In genomic region chr5:172326901-172327300, GRCh38 we compare ENCODE assay signal across 5 cellular contexts. TPM values are rescaled to one million over a fixed set of nuclear protein-coding genes. Genes with fewer than 3 reads are reported as not detected.
DNase-seq lines count a peak whose midpoint lies in the region; ATAC-seq, FAIRE-seq and TF ChIP-seq lines count a peak whose summit lies in the region.
"Not testable (repeated sequence)": the region's sequence is repeated elsewhere in the genome, so short reads cannot be mapped to it uniquely, and the experiment has no call there.

No MANE protein-coding gene starts in this region.

- ATAC-seq in RWPE2 (ENCODE audit: low read depth); K562; HepG2: not testable (repeated sequence)

- H3K9ac ChIP-seq in K562 (ENCODE audit: insufficient read depth in 1 of 2, low read depth in 2 of 2, low read length in 2 of 2); HepG2 (ENCODE audit: insufficient read depth, low read depth, low read length): not testable (repeated sequence)

- not testable (repeated sequence) for H3K9me1 ChIP-seq in K562 (ENCODE audit: control insufficient read depth, insufficient read depth, low read length)

- not testable (repeated sequence) for H3K4me1 ChIP-seq in RWPE2 (ENCODE audit: insufficient read depth, poor library complexity, severe bottlenecking); K562 (replicated peaks in 1 of 2; ENCODE audit: control insufficient read depth in 2 of 2, insufficient read depth in 2 of 2, low read length in 2 of 2); HepG2 (ENCODE audit: insufficient read depth, low read length)

- not testable (repeated sequence) for H2AFZ ChIP-seq in K562 (ENCODE audit: low read depth, low read length); HepG2 (ENCODE audit: low read length)

- not testable (repeated sequence) for H4K20me1 ChIP-seq in K562 (replicated peaks; ENCODE audit: control insufficient read depth, insufficient read depth, low read length); HepG2 (ENCODE audit: insufficient read depth, low read length)

- DNase-seq in RWPE2 (ENCODE audit: low spot score) (peak; percentile 12), cardiac septum (ENCODE audit: low spot score) (peak; percentile 58), posterior vena cava (ENCODE audit: low spot score) (peak; percentile 57)
- not testable (repeated sequence) for DNase-seq in K562 (ENCODE audit: extremely low read depth in 1 of 4, low spot score in 3 of 4); HepG2 (ENCODE audit: low spot score)

- not testable (repeated sequence) for FAIRE-seq in K562 (lab: Jason Lieb, UNC); HepG2 (lab: Jason Lieb, UNC)

- not testable (repeated sequence) for TF ChIP-seq RAD21 in K562 (CRISPR knock-in tag; conservative IDR thresholded peaks at IDR 0.05 in 1 of 2, IDR thresholded peaks at IDR 0.05 in 1 of 2); HepG2 (CRISPR knock-in tag; IDR thresholded peaks at IDR 0.05)

- CTCF ChIA-PET in K562 (lab: Yijun Ruan, JAX; ENCODE audit: low intra/inter-chr PET ratio); HepG2 (lab: Yijun Ruan, JAX; ENCODE audit: low intra/inter-chr PET ratio, low total read pairs): not testable (repeated sequence)

- WGBS in K562 (ENCODE audit: insufficient coverage, low coverage, missing lambda C conversion rate) = 4% methylated on average over 13 of the region's 13 CpGs
- WGBS in HepG2 (ENCODE audit: low lambda C conversion rate) = 84% methylated on average over 13 of the region's 13 CpGs

- intact Hi-C loops in K562 (cut with micrococcal nuclease); cardiac septum (cut with DNase I); posterior vena cava (cut with DNase I): not testable (repeated sequence)
- intact Hi-C loops in HepG2 (cut with micrococcal nuclease; ENCODE audit: unreplicated experiment) = loop anchor here (10.0 kb wide), 1 partner anchor 358 kb away; no protein-coding TSS in a partner anchor

- in situ Hi-C loops in K562 (cut with MboI); HepG2 (cut with HindIII; ENCODE audit: extremely low pct_ligation_motif_present, low pct_unique_long_range_greater_than_20kb): not testable (repeated sequence)

- H3K4me2 ChIP-seq in K562 (ENCODE audit: insufficient read depth, low read length); HepG2 (ENCODE audit: low read depth, low read length): not testable (repeated sequence)

- not testable (repeated sequence) for H3K79me2 ChIP-seq in K562 (ENCODE audit: control insufficient read depth, insufficient read depth, low read length); HepG2 (ENCODE audit: insufficient read depth, low read length)

- BruUV-seq in K562 (replicated peaks; lab: Mats Ljungman, UMichigan); HepG2 (replicated peaks; lab: Mats Ljungman, UMichigan): not testable (repeated sequence)

- POLR2A ChIA-PET in K562 (lab: Yijun Ruan, JAX); HepG2 (lab: Yijun Ruan, JAX): not testable (repeated sequence)

- not testable (repeated sequence) for H3K27ac ChIP-seq in RWPE2 (ENCODE audit: poor library complexity, severe bottlenecking); K562 (ENCODE audit: extremely low read depth, low read depth, low read length); HepG2 (ENCODE audit: extremely low read length, insufficient read depth, low read length)

- TF ChIP-seq CTCF in RWPE2 (IDR thresholded peaks at IDR 0.05; ENCODE audit: poor library complexity, severe bottlenecking); K562 (IDR thresholded peaks at IDR 0.05 in 2 of 3, conservative IDR thresholded peaks at IDR 0.05 in 1 of 3; ENCODE audit: insufficient read depth in 2 of 3, low read depth in 1 of 3, low read length in 3 of 3); HepG2 (CRISPR knock-in tag; IDR thresholded peaks at IDR 0.05): not testable (repeated sequence)

- not testable (repeated sequence) for H3K27me3 ChIP-seq in RWPE2 (ENCODE audit: insufficient read depth, poor library complexity, severe bottlenecking); HepG2 (ENCODE audit: control insufficient read depth in 1 of 2, insufficient read depth in 2 of 2, low read length in 2 of 2)
- H3K27me3 ChIP-seq in K562 (ENCODE audit: control insufficient read depth in 2 of 2, insufficient read depth in 2 of 2, low read length in 2 of 2) = peaks cover 14 to 37% of the 10 kb centered on the region in 2 experiments; a peak in 4 of 5 replicates

- H3K9me3 ChIP-seq in RWPE2 (ENCODE audit: severe bottlenecking); K562 (replicated peaks; ENCODE audit: control insufficient read depth, insufficient read depth, low read depth, low read length); HepG2 (ENCODE audit: low read length): not testable (repeated sequence)

- not testable (repeated sequence) for TF ChIP-seq POLR2A in K562 (conservative IDR thresholded peaks at IDR 0.05); HepG2 (IDR thresholded peaks at IDR 0.05; ENCODE audit: insufficient read depth in 1 of 2, low read depth in 2 of 2, low read length in 2 of 2)

- H3K36me3 ChIP-seq in RWPE2 (ENCODE audit: low read depth); K562 (ENCODE audit: control insufficient read depth, insufficient read depth, low read length); HepG2 (replicated peaks in 1 of 2; ENCODE audit: control insufficient read depth in 1 of 2, insufficient read depth in 2 of 2, low read length in 2 of 2): not testable (repeated sequence)

- TF ChIP-seq EP300 in K562 (IDR thresholded peaks at IDR 0.05; ENCODE audit: low read length); HepG2 (IDR thresholded peaks at IDR 0.05; ENCODE audit: low read depth in 2 of 2, low read length in 2 of 2); HepG2 (CRISPR knock-in tag; IDR thresholded peaks at IDR 0.05; ENCODE audit: borderline replicate concordance): not testable (repeated sequence)

- not testable (repeated sequence) for H3K4me3 ChIP-seq in RWPE2 (ENCODE audit: severe bottlenecking); K562; HepG2 (replicated peaks in 1 of 3; ENCODE audit: insufficient read depth in 1 of 3, low read depth in 2 of 3, low read length in 3 of 3)

TF ChIP-seq in HepG2, 621 proteins besides CTCF, POLR2A, EP300 and RAD21:
- 0 out of 2 replicates have a peak, but pooled peaks have one; percentile 35 for TF ChIP-seq ZKSCAN1 (IDR thresholded peaks at IDR 0.05; ENCODE audit: low read length)

RNA-seq across cellular contexts. Expression of gene UBTD2, which starts 43.3 kb away (rescaled TPM):
- total RNA-seq in K562 (2011; cell fraction: chromatin; rRNA removed; ENCODE audit: low replicate concordance) = 0.12 and 0.19 TPM in 2 replicates
- 0.13 TPM in 1 of 2 replicates, not detected in the other for total RNA-seq in K562 (2011; cell fraction: nucleolus; rRNA removed)
- total RNA-seq in K562 (2011; cell fraction: nucleoplasm; rRNA removed) = 0.15 TPM in 1 of 2 replicates, not detected in the other
- total RNA-seq in K562 (2014; rRNA removed) (0.08 and 0.23 TPM in 2 replicates), K562 (2014; rRNA removed; fragmentation: Illumina TruSeq; extraction: Trizol) (0.15 and 0.19 TPM in 2 replicates), K562 (2015; rRNA removed; fragmentation: Illumina TruSeq; extraction: Trizol) (0.07 and 0.08 TPM in 2 replicates), K562 (2021) (0.16 and 0.22 TPM in 2 replicates), cardiac septum (11.8 TPM), HepG2 (2016; rRNA removed; fragmentation: Illumina TruSeq; extraction: Trizol) (24.1 and 32.9 TPM in 2 replicates), posterior vena cava (10 to 100 TPM; 18.7 to 24.0 TPM)
- polyA plus RNA-seq in K562 (2011; rRNA removed) (0.23 and 0.46 TPM in 2 replicates), K562 (2014; fragmentation: Illumina TruSeq; extraction: Trizol) (0.12 and 0.18 TPM in 2 replicates), K562 (2014; fragmentation: Nextera tagmentation; extraction: Ambion mirVana) (under 1 TPM in 1 of 2 experiments, not detected in 1; 0.01 TPM), K562 (2014; rRNA removed) (0.03 and 0.18 TPM in 2 replicates), HepG2 (2011; rRNA removed) (13.6 and 15.2 TPM in 2 replicates)
- 0.03 and 0.22 TPM in 2 replicates for polyA plus RNA-seq in K562 (2011; cell fraction: cytosol; rRNA removed)
- polyA plus RNA-seq in K562 (2011; cell fraction: nucleus; rRNA removed) = 0.04 and 0.11 TPM in 2 replicates
- 0.10 and 0.17 TPM in 2 replicates for polyA plus RNA-seq in K562 (2012)
- 0.18 and 0.46 TPM in 2 replicates for polyA minus RNA-seq in K562 (2011; rRNA and poly(A)+ RNA removed)
- 0.29 and 0.64 TPM in 2 replicates for polyA minus RNA-seq in K562 (2011; cell fraction: cytosol; rRNA and poly(A)+ RNA removed)
- polyA minus RNA-seq in K562 (2011; cell fraction: nucleus; rRNA and poly(A)+ RNA removed) = 0.13 TPM in 1 of 2 replicates, not detected in the other
- 9.7 and 11.2 TPM in 2 replicates for total RNA-seq in HepG2 (2016; cell fraction: cytosol; rRNA removed; fragmentation: Illumina TruSeq; extraction: Trizol; ENCODE audit: low read depth)
- total RNA-seq in HepG2 (2016; cell fraction: insoluble cytoplasmic fraction; rRNA removed; fragmentation: Illumina TruSeq; extraction: Trizol) = 24.7 and 30.9 TPM in 2 replicates
- total RNA-seq in HepG2 (2016; cell fraction: membrane; rRNA removed; fragmentation: Illumina TruSeq; extraction: Trizol) = 41.5 and 46.2 TPM in 2 replicates
- 14.0 and 15.3 TPM in 2 replicates for total RNA-seq in HepG2 (2016; cell fraction: nucleus; rRNA removed; fragmentation: Illumina TruSeq; extraction: Trizol)
- 8.1 and 12.6 TPM in 2 replicates for polyA plus RNA-seq in HepG2 (2011; cell fraction: cytosol; rRNA removed)
- 4.2 and 5.7 TPM in 2 replicates for polyA plus RNA-seq in HepG2 (2011; cell fraction: nucleus; rRNA removed)
- 15.3 and 22.4 TPM in 2 replicates for polyA plus RNA-seq in HepG2 (2012)
- 13.7 and 15.1 TPM in 2 replicates for polyA plus RNA-seq in HepG2 (2016; cell fraction: cytosol; fragmentation: Illumina TruSeq; extraction: Trizol; ENCODE audit: low read depth)
- polyA plus RNA-seq in HepG2 (2016; cell fraction: insoluble cytoplasmic fraction; fragmentation: Illumina TruSeq; extraction: Trizol; ENCODE audit: low read depth) = 36.9 and 39.9 TPM in 2 replicates
- polyA plus RNA-seq in HepG2 (2016; cell fraction: membrane; fragmentation: Illumina TruSeq; extraction: Trizol; ENCODE audit: low read depth) = 40.2 and 41.2 TPM in 2 replicates
- polyA plus RNA-seq in HepG2 (2016; cell fraction: nucleus; fragmentation: Illumina TruSeq; extraction: Trizol; ENCODE audit: insufficient read depth, low read depth) = 20.7 and 21.5 TPM in 2 replicates
- 7.6 and 8.4 TPM in 2 replicates for polyA minus RNA-seq in HepG2 (2011; rRNA and poly(A)+ RNA removed; ENCODE audit: low replicate concordance)
- 14.6 and 18.6 TPM in 2 replicates for polyA minus RNA-seq in HepG2 (2011; cell fraction: cytosol; rRNA and poly(A)+ RNA removed)
- 12.5 and 14.8 TPM in 2 replicates for polyA minus RNA-seq in HepG2 (2011; cell fraction: nucleus; rRNA and poly(A)+ RNA removed)

Comparison
In these comparisons a context has a peak if more than half of its experiments do, and no peak if none do; other contexts are left out.
1. RNA of gene UBTD2, which starts 43.3 kb away (total RNA-seq): 9.7 to 46.2 TPM in HepG2, 18.7 to 24.0 TPM in posterior vena cava and 11.8 TPM in cardiac septum (single experiment); 0.07 to 0.23 TPM in K562; every median in the first group is over 4 times any median in the second.